Comparison of ENCODE assay signal across 8 cellular contexts in the genomic region with DNA sequence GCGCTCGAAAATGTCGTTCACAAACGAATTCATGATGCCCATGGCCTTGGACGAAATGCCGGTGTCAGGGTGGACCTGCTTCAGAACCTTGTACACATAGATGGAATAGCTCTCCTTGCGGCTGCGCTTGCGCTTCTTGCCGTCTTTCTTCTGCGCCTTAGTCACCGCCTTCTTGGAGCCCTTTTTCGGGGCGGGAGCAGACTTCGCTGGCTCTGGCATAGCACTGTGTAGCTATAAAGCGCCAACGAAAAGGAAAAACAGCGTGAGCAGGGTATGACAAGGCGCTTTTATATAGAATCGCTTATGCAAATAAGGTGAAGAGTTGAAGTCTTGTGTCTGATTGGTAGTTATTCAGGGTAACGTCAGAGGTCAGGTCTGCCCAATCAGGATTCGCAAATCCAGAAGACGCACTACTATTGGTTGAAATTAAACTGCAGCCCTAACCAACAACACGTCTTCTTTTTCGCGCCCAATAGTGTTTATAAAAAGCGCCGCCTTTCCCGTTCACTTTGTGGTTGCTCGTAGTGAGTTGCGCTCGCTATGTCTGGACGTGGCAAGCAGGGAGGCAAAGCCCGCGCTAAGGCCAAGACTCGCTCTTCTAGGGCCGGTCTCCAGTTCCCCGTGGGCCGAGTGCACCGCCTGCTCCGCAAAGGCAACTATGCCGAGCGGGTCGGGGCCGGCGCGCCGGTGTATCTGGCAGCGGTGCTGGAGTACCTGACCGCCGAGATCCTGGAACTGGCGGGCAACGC.
DNase-seq lines count a peak whose midpoint lies in the region; ATAC-seq, FAIRE-seq and TF ChIP-seq lines count a peak whose summit lies in the region.

No MANE protein-coding gene starts in this region.

- H3K4me3 Mint-ChIP-seq in GM23338, result no peak overlapping the region
- H3K4me3 Mint-ChIP-seq in natural killer cell treated with Interleukin-12 subunit alpha and Interleukin-12 subunit beta and Interleukin-15 and Interleukin-18, amount 100 ng/mL, for 72 hours, result no peak overlapping the region

- peak; percentile 93 for FAIRE-seq in RCC 7860 (lab: Jason Lieb, UNC)

- H3K27ac ChIP-seq in DOHH2 (ENCODE audit: low read depth, low read length), result peak overlapping the region; percentile 99
- H3K27ac ChIP-seq in GM23338 (ENCODE audit: low read depth), result peak overlapping the region; percentile 96

- H3K4me1 Mint-ChIP-seq in GM23338, result peaks cover 53% of the 10 kb centered on the region
- H3K4me1 Mint-ChIP-seq in natural killer cell treated with Interleukin-12 subunit alpha and Interleukin-12 subunit beta and Interleukin-15 and Interleukin-18, amount 100 ng/mL, for 72 hours (ENCODE audit: low read depth in 2 of 2), result peaks cover 8 to 17% of the 10 kb centered on the region in 2 donors

- H3K4me1 ChIP-seq in DOHH2 (ENCODE audit: control insufficient read depth, low read length), result peaks cover 86% of the 10 kb centered on the region
- H3K4me1 ChIP-seq in GM23338 (ENCODE audit: insufficient read depth), result peaks cover 30% of the 10 kb centered on the region

- no peaks in the 10 kb centered on the region for H4K20me1 ChIP-seq in DOHH2 (ENCODE audit: control insufficient read depth, insufficient read depth, low read depth, low read length)
- H4K20me1 ChIP-seq in GM23338 (replicated peaks; ENCODE audit: insufficient read depth), result no peaks in the 10 kb centered on the region

- H3K36me3 Mint-ChIP-seq in GM23338 (ENCODE audit: low read depth), result no peaks in the 10 kb centered on the region
- H3K36me3 Mint-ChIP-seq in natural killer cell treated with Interleukin-12 subunit alpha and Interleukin-12 subunit beta and Interleukin-15 and Interleukin-18, amount 100 ng/mL, for 72 hours, result no peaks in the 10 kb centered on the region

- H3K9me2 ChIP-seq in DOHH2 (replicated peaks; ENCODE audit: control insufficient read depth, low read length) (no peaks in the 10 kb centered on the region), GM23338 (ENCODE audit: insufficient read depth) (no peaks in the 10 kb centered on the region)

- DNase-seq in GM23338 (ENCODE audit: low spot score), result peak; percentile 97
- peak; percentile 99 for DNase-seq in Kasumi-1 (lab: John Stamatoyannopoulos, UW)
- DNase-seq in RCC 7860 (ENCODE audit: low spot score), result peak; percentile 100
- DNase-seq in activated T-helper 1 cell treated with anti-CD3 and anti-CD28 coated beads, Interleukin-2, amount 50 U/mL, for 16 hours (ENCODE audit: low read depth in 1 of 2, low spot score in 1 of 2), result peak; percentile 64 to 78
- peak; percentile 100 for DNase-seq in fibroblast of the conjunctiva (ENCODE audit: low read depth)
- peak; percentile 92 for DNase-seq in natural killer cell treated with Interleukin-12 subunit alpha and Interleukin-12 subunit beta and Interleukin-15 and Interleukin-18, amount 100 ng/mL, for 72 hours (ENCODE audit: low spot score)
- DNase-seq in stimulated activated naive CD8-positive, alpha-beta T cell treated with anti-CD3 and anti-CD28 coated beads, Interleukin-15, Interleukin-2, amounts not matched to agents 100 U/mL and 50 U/mL, for 24 hours, result peak; percentile 89

- H3K27ac Mint-ChIP-seq in GM23338, result no peak overlapping the region
- H3K27ac Mint-ChIP-seq in natural killer cell treated with Interleukin-12 subunit alpha and Interleukin-12 subunit beta and Interleukin-15 and Interleukin-18, amount 100 ng/mL, for 72 hours, result no peak overlapping the region

- peak overlapping the region; percentile 89 for H3K4me3 ChIP-seq in DOHH2 (ENCODE audit: low read length)
- H3K4me3 ChIP-seq in GM23338, result peak overlapping the region; percentile 76

- H2AFZ ChIP-seq in GM23338, result no peak overlapping the region

- peaks cover 3% of the 10 kb centered on the region for H3K27me3 Mint-ChIP-seq in GM23338 (ENCODE audit: insufficient read depth, low read depth, poor library complexity)
- H3K27me3 Mint-ChIP-seq in natural killer cell treated with Interleukin-12 subunit alpha and Interleukin-12 subunit beta and Interleukin-15 and Interleukin-18, amount 100 ng/mL, for 72 hours, result no peaks in the 10 kb centered on the region

- H3K79me2 ChIP-seq in DOHH2 (ENCODE audit: control insufficient read depth, low read length), result no peaks in the 10 kb centered on the region
- H3K79me2 ChIP-seq in GM23338 (replicated peaks; ENCODE audit: insufficient read depth), result peaks cover 11% of the 10 kb centered on the region

- H3K36me3 ChIP-seq in DOHH2 (ENCODE audit: control insufficient read depth, low read length), result peaks cover 18% of the 10 kb centered on the region
- H3K36me3 ChIP-seq in GM23338 (ENCODE audit: insufficient read depth), result no peaks in the 10 kb centered on the region

- H3K9me3 Mint-ChIP-seq in GM23338, result no peaks in the 10 kb centered on the region; the same call in 1 of the 3 replicates
- H3K9me3 Mint-ChIP-seq in natural killer cell treated with Interleukin-12 subunit alpha and Interleukin-12 subunit beta and Interleukin-15 and Interleukin-18, amount 100 ng/mL, for 72 hours, result no peaks in the 10 kb centered on the region

- H3K27me3 ChIP-seq in DOHH2 (ENCODE audit: control insufficient read depth, low read length), result no peaks in the 10 kb centered on the region
- no peaks in the 10 kb centered on the region for H3K27me3 ChIP-seq in GM23338 (ENCODE audit: insufficient read depth)

- H3K4me2 ChIP-seq in DOHH2 (ENCODE audit: low read length) (peak overlapping the region; percentile 83), GM23338 (peak overlapping the region; percentile 85)

- H3F3A ChIP-seq in DOHH2 (ENCODE audit: control insufficient read depth, insufficient read depth), result peaks cover 58% of the 10 kb centered on the region
- H3F3A ChIP-seq in GM23338 (replicated peaks; ENCODE audit: low read depth), result no peaks in the 10 kb centered on the region

- TF ChIP-seq CTCF in DOHH2 (IDR thresholded peaks at IDR 0.05; ENCODE audit: low read depth, low read length, poor library complexity, severe bottlenecking), result no peak
- TF ChIP-seq CTCF in GM23338 (conservative IDR thresholded peaks at IDR 0.05; ENCODE audit: low read depth in 2 of 2), result no peak

- no peaks in the 10 kb centered on the region for H3K9me3 ChIP-seq in DOHH2 (ENCODE audit: control insufficient read depth, insufficient read depth, low read length)

- ATAC-seq in GM23338, result peak; percentile 76
- ATAC-seq in natural killer cell treated with Interleukin-12 subunit alpha and Interleukin-12 subunit beta and Interleukin-15 and Interleukin-18, amount 100 ng/mL, for 72 hours, result peak; percentile 85 to 92
- ATAC-seq in stimulated activated naive CD8-positive, alpha-beta T cell treated with anti-CD3 and anti-CD28 coated beads, Interleukin-15, Interleukin-2, amounts not matched to agents 100 U/mL and 50 U/mL, for 24 hours, result peak; percentile 85

TF ChIP-seq in GM23338, 12 proteins besides CTCF, POLR2A, EP300 and RAD21 (continues in another document):
- TF ChIP-seq EZH2 (IDR thresholded peaks at IDR 0.05; ENCODE audit: low read depth, unreplicated experiment), result no peak
- TF ChIP-seq, protein P1, sequence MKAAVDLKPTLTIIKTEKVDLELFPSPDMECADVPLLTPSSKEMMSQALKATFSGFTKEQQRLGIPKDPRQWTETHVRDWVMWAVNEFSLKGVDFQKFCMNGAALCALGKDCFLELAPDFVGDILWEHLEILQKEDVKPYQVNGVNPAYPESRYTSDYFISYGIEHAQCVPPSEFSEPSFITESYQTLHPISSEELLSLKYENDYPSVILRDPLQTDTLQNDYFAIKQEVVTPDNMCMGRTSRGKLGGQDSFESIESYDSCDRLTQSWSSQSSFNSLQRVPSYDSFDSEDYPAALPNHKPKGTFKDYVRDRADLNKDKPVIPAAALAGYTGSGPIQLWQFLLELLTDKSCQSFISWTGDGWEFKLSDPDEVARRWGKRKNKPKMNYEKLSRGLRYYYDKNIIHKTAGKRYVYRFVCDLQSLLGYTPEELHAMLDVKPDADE (IDR thresholded peaks at IDR 0.05), result peak; percentile 26

Comparison
In these comparisons a context has a peak if more than half of its experiments do, and no peak if none do; other contexts are left out.
1. Peak in every context shown above with its lines: DNase-seq, ATAC-seq, H3K4me3 ChIP-seq and H3K27ac ChIP-seq.